Comparison of ENCODE assay signal across 16 cellular contexts in genomic region chr3:155283092-155284056, GRCh38. TPM values are rescaled to one million over a fixed set of nuclear protein-coding genes. Genes with fewer than 3 reads are reported as not detected.
"Had no signal": no experiment of that assay in that cellular context is flagged by ENCODE, and none has a peak within 500 bp of the region (broad histone marks: within the 10 kb centered on the region; RNA-seq: fewer than 3 reads in every experiment).

No MANE protein-coding gene starts in this region.

- DNase-seq: activated CD8-positive, alpha-beta memory T cell treated with anti-CD3 and anti-CD28 coated beads, Interleukin-2, amount 50 U/mL, for 48 hours; activated CD8-positive, alpha-beta T cell treated with anti-CD3 and anti-CD28 coated beads for 36 hours; activated naive CD4-positive, alpha-beta T cell; esophagus squamous epithelium; foreskin melanocyte; heart left ventricle; left ventricle myocardium inferior; stimulated activated CD4-positive, alpha-beta T cell treated with anti-CD3 and anti-CD28 coated beads, Interleukin-15, amount 100 ng/mL, for 24 hours; stimulated activated CD4-positive, alpha-beta T cell treated with anti-CD3 and anti-CD28 coated beads, Interleukin-4, amount 100 ng/mL, for 24 hours; stomach; T-helper 1 cell had no signal

- H3K27me3 Mint-ChIP-seq: activated CD8-positive, alpha-beta T cell treated with anti-CD3 and anti-CD28 coated beads for 36 hours had no signal

- H3K27me3 ChIP-seq: ascending aorta, cardiac muscle cell, esophagus squamous epithelium, heart left ventricle, stomach had no signal

- H3K4me3 ChIP-seq: ascending aorta, cardiac muscle cell, esophagus squamous epithelium, heart left ventricle, left ventricle myocardium inferior, stomach had no signal

- H3K4me3 Mint-ChIP-seq: activated CD8-positive, alpha-beta T cell treated with anti-CD3 and anti-CD28 coated beads for 36 hours; activated T-helper 1 cell treated with anti-CD3 and anti-CD28 coated beads, Interleukin-12 subunit alpha, Interleukin-12 subunit beta, Interleukin-2, Interleukin-4 antibody, amounts not matched to agents 30 ng/mL and 10 ng/mL and 1 ng/mL, durations not matched to agents 14 hours and 24 hours and 36 hours had no signal

- H3K9me3 Mint-ChIP-seq: activated T-helper 1 cell treated with anti-CD3 and anti-CD28 coated beads, Interleukin-12 subunit alpha, Interleukin-12 subunit beta, Interleukin-2, Interleukin-4 antibody, amounts not matched to agents 30 ng/mL and 10 ng/mL and 1 ng/mL, durations not matched to agents 14 hours and 24 hours and 36 hours had no signal

- H3K27ac Mint-ChIP-seq: activated CD8-positive, alpha-beta T cell treated with anti-CD3 and anti-CD28 coated beads for 36 hours; activated T-helper 1 cell treated with anti-CD3 and anti-CD28 coated beads, Interleukin-12 subunit alpha, Interleukin-12 subunit beta, Interleukin-2, Interleukin-4 antibody, amounts not matched to agents 30 ng/mL and 10 ng/mL and 1 ng/mL, durations not matched to agents 14 hours and 24 hours and 36 hours had no signal

- H3K9me3 ChIP-seq: ascending aorta, esophagus squamous epithelium, heart left ventricle, left ventricle myocardium inferior, stomach had no signal

- H3K27ac ChIP-seq: ascending aorta, cardiac muscle cell, esophagus squamous epithelium, heart left ventricle, left ventricle myocardium inferior, stomach, VCaP had no signal

- H3K36me3 ChIP-seq: ascending aorta, cardiac muscle cell, esophagus squamous epithelium, heart left ventricle, left ventricle myocardium inferior, stomach had no signal

- H3K4me1 ChIP-seq: ascending aorta, esophagus squamous epithelium, heart left ventricle, left ventricle myocardium inferior, stomach had no signal

- ATAC-seq: activated CD8-positive, alpha-beta T cell treated with anti-CD3 and anti-CD28 coated beads for 36 hours; heart left ventricle had no signal

RNA-seq across cellular contexts. Expression of gene STRIT1, which starts 10.1 kb away (rescaled TPM):
- total RNA-seq: activated CD8-positive, alpha-beta T cell treated with anti-CD3 and anti-CD28 coated beads for 36 hours; activated T-helper 1 cell treated with anti-CD3 and anti-CD28 coated beads, Interleukin-12 subunit alpha, Interleukin-12 subunit beta, Interleukin-2, Interleukin-4 antibody, amounts not matched to agents 30 ng/mL and 10 ng/mL and 1 ng/mL, durations not matched to agents 14 hours and 24 hours and 36 hours; ascending aorta; cardiac muscle cell; esophagus squamous epithelium; osteoblast; stomach had no signal
- polyA plus RNA-seq: cardiac muscle cell had no signal
